Comparison of ENCODE assay signal across 33 cellular contexts in the genomic region with DNA sequence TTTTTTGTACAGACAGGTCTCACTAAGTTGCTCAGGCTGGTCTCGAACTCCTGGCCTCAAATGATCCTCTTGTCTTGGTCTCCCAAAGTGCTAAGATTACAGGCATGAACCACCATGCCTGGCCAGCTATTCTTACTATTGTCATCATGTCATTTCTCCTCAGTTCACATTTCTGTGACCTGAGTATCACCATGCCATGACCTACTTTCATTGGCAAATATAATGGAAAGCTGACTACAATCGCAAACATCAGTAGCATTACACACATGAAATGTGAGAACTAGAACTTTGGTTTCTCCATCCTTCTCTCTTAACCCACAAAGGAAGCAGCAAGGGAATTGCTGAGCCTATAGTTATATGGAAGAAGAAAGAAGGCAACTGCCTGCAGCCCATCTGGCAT. TPM values are rescaled to one million over a fixed set of nuclear protein-coding genes. Genes with fewer than 3 reads are reported as not detected.
"Had no signal": no experiment of that assay in that cellular context is flagged by ENCODE, and none has a peak within 500 bp of the region (broad histone marks: within the 10 kb centered on the region; RNA-seq: fewer than 3 reads in every experiment).

No MANE protein-coding gene starts in this region.

- H3K27ac ChIP-seq: adrenal gland, body of pancreas, coronary artery, dorsolateral prefrontal cortex, heart left ventricle, WERI-Rb-1 had no signal

- ATAC-seq: activated CD4-positive, CD25-positive, alpha-beta regulatory T cell treated with anti-CD3 and anti-CD28 coated beads, Interleukin-2, amount 50 U/mL, for 24 hours; activated CD8-positive, alpha-beta T cell treated with anti-CD3 and anti-CD28 coated beads for 36 hours; activated naive CD8-positive, alpha-beta T cell treated with anti-CD3 and anti-CD28 coated beads, Interleukin-2, amount 50 U/mL, for 24 hours; body of pancreas; esophagus mucosa; heart left ventricle; T-helper 17 cell had no signal

- H3K36me3 ChIP-seq: adrenal gland, heart left ventricle, WERI-Rb-1 had no signal

- H3K4me3 ChIP-seq: adrenal gland, body of pancreas, coronary artery, dorsolateral prefrontal cortex, heart left ventricle had no signal

- DNase-seq: activated B cell treated with CpG ODN at 0.5 μM for 24 hours; activated CD4-positive, alpha-beta T cell treated with anti-CD3 and anti-CD28 coated beads for 48 hours; activated CD4-positive, alpha-beta T cell treated with anti-CD3 and anti-CD28 coated beads, Interleukin-2, amount 50 U/mL, for 1 hour; activated CD4-positive, alpha-beta T cell treated with anti-CD3 and anti-CD28 coated beads, Interleukin-2, amount 50 U/mL, for 48 hours; activated CD8-positive, alpha-beta memory T cell treated with anti-CD3 and anti-CD28 coated beads for 24 hours; activated CD8-positive, alpha-beta T cell treated with anti-CD3 and anti-CD28 coated beads for 36 hours; activated effector memory CD4-positive, alpha-beta T cell treated with anti-CD3 and anti-CD28 coated beads, Interleukin-2, amount 50 U/mL, for 16 hours; activated naive CD4-positive, alpha-beta T cell treated with anti-CD3 and anti-CD28 coated beads for 36 hours; activated naive CD8-positive, alpha-beta T cell treated with anti-CD3 and anti-CD28 coated beads for 36 hours; activated naive CD8-positive, alpha-beta T cell treated with anti-CD3 and anti-CD28 coated beads, Interleukin-2, amount 50 U/mL, for 24 hours; activated T-cell treated with anti-CD3 and anti-CD28 coated beads, Interleukin-2, amount 50 U/mL, for 1 hour; activated T-cell treated with anti-CD3 and anti-CD28 coated beads, Interleukin-2, amount 50 U/mL, for 48 hours; adrenal gland; amygdala; aorta; body of pancreas; caudate nucleus; cerebellar nuclear complex; dorsolateral prefrontal cortex; effector memory CD4-positive, alpha-beta T cell; endodermal cell; foreskin fibroblast; glutamatergic neuron; heart left ventricle; T-helper 1 cell; T-helper 17 cell; T1000; WERI-Rb-1 had no signal

- H3K4me1 ChIP-seq: adrenal gland, body of pancreas, heart left ventricle had no signal

- H3K27me3 ChIP-seq: adrenal gland, body of pancreas had no signal

- H3K9me3 ChIP-seq: adrenal gland, body of pancreas had no signal

RNA-seq across cellular contexts. Expression of a gene that starts 26.0 kb away (rescaled TPM):
- total RNA-seq: activated B cell treated with CpG ODN at 0.5 μM for 24 hours; activated CD8-positive, alpha-beta T cell treated with anti-CD3 and anti-CD28 coated beads for 36 hours; activated naive CD4-positive, alpha-beta T cell treated with anti-CD3 and anti-CD28 coated beads for 36 hours; activated naive CD8-positive, alpha-beta T cell treated with anti-CD3 and anti-CD28 coated beads for 36 hours; activated T-helper 1 cell treated with anti-CD3 and anti-CD28 coated beads, Interleukin-12 subunit alpha, Interleukin-12 subunit beta, Interleukin-2, Interleukin-4 antibody, amounts not matched to agents 30 ng/mL and 10 ng/mL and 1 ng/mL, durations not matched to agents 14 hours and 24 hours and 36 hours; activated T-helper 2 cell treated with anti-CD3 and anti-CD28 coated beads, Interferon-gamma antibody, Interleukin-2, Interleukin-4, amounts not matched to agents 10 μg/mL and 5 μg/mL and 100 μg/mL, durations not matched to agents 14 hours and 24 hours and 36 hours had no signal
